1 cellular context compared by ENCODE assay signal in the genomic region with DNA sequence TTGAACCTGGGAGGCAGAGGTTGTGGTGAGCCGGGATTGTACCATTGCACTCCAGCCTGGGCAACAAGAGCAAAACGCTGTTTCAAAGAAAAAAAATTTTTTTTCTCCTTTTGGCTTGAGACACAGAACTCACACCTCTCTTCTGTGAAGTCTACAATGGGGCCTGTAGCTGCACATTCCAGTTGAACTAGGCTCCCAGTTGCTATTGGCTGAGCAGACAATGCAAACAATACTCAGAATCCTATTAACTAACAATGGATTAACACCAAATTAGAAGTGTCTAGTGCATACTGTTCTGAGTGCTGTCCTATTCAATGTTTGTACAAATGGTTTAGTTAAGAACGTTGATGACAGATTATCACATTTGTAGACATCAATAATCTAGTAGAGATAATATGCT.
TF ChIP-seq lines count a peak whose summit lies in the region.

No MANE protein-coding gene starts in this region.

TF ChIP-seq in HCT116, 20 proteins besides CTCF, POLR2A, EP300 and RAD21 (continued from another document):
- TF ChIP-seq, protein P1, sequence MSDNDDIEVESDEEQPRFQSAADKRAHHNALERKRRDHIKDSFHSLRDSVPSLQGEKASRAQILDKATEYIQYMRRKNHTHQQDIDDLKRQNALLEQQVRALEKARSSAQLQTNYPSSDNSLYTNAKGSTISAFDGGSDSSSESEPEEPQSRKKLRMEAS (IDR thresholded peaks at IDR 0.05) = no peak
- no peak for TF ChIP-seq ELF1 (IDR thresholded peaks at IDR 0.05; ENCODE audit: borderline replicate concordance, low read depth)
- TF ChIP-seq CBX3 (IDR thresholded peaks at IDR 0.05; ENCODE audit: low read depth) = no peak
- no peak for TF ChIP-seq EZH2 (IDR thresholded peaks at IDR 0.05)
- TF ChIP-seq, protein P2, sequence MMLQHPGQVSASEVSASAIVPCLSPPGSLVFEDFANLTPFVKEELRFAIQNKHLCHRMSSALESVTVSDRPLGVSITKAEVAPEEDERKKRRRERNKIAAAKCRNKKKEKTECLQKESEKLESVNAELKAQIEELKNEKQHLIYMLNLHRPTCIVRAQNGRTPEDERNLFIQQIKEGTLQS (IDR thresholded peaks at IDR 0.05) = no peak
